11 cellular contexts compared by ENCODE assay signal in the genomic region with DNA sequence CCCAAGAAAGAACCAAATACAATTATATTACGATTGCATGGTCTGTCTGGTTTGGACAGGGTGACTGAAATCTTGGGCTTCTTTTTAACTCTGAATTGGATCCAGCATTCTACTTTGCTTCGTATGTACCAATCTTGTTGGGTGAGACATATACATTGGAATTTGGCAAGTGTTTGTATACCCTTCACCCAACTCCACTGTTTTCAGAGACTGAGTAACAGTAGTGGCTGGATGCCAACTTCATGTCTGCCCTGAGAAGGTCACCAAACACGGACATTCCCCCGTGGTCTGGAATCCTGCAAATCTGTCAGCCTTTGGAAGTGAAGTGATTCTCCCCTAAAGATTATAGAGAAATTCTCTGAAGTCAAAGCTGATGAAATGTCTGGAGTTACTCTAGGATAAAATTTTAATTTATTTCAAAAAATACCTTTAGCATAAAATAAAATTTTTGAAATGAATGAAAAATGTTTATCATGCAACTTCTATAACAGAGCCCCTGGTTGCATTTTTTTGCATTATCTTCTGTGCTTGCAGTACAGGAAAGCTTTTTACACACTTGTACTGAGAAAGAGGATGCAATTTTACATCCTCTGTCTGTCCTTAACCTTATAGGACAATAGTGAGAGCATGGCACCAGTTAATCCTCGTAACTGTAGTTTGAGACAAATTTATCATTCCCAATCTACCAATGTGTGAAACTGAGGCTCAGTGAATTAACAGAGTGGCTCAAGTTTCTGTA.
DNase-seq lines count a peak whose midpoint lies in the region; ATAC-seq and TF ChIP-seq lines count a peak whose summit lies in the region.
"Had no signal": no experiment of that assay in that cellular context is flagged by ENCODE, and none has a peak within 500 bp of the region (broad histone marks: within the 10 kb centered on the region; RNA-seq: fewer than 3 reads in every experiment).

No MANE protein-coding gene starts in this region.

- WGBS in heart left ventricle, 4 donors = 44 to 53% (median 48%) methylated on average over 5 of the region's 5 CpGs

- intact Hi-C loops in heart left ventricle (cut with DNase I) = no loop called here
- intact Hi-C loops in left ventricle myocardium inferior (cut with micrococcal nuclease) = no loop called here
- intact Hi-C loops in A673 (cut with micrococcal nuclease; ENCODE audit: unreplicated experiment) = no loop called here

- CTCF ChIA-PET in A673 (lab: Charles Lee) = no interaction called here

- peak overlapping the region in 8 of 12 donors; percentile 5 to 76 (median 40) for H3K27ac ChIP-seq in heart left ventricle
- H3K27ac ChIP-seq in right atrium auricular region = peak overlapping the region in 1 of 2 donors; percentile 2
- H3K27ac ChIP-seq in left ventricle myocardium inferior (replicated peaks) = peak overlapping the region; percentile 12
- no peak overlapping the region for H3K27ac ChIP-seq in A673 (ENCODE audit: low read depth, low read length, poor library complexity, severe bottlenecking)
- H3K27ac ChIP-seq: thyroid gland had no signal

- no peaks in the 10 kb centered on the region for H3K9me3 ChIP-seq in heart left ventricle
- H3K9me3 ChIP-seq in right atrium auricular region = no peaks in the 10 kb centered on the region
- H3K9me3 ChIP-seq in left ventricle myocardium inferior (replicated peaks) = no peaks in the 10 kb centered on the region
- no peaks in the 10 kb centered on the region for H3K9me3 ChIP-seq in A673 (ENCODE audit: low read depth, low read length, poor library complexity, severe bottlenecking)
- H3K9me3 ChIP-seq: thyroid gland had no signal

- H3K36me3 ChIP-seq in heart left ventricle (peaks cover 0 to 15% (median 0%) of the 10 kb centered on the region in 9 donors), right atrium auricular region (no peaks in the 10 kb centered on the region), left ventricle myocardium inferior (no peaks in the 10 kb centered on the region), A673 (ENCODE audit: insufficient read depth, low read length, poor library complexity, severe bottlenecking) (no peaks in the 10 kb centered on the region)
- H3K36me3 ChIP-seq: thyroid gland had no signal

- ATAC-seq in heart left ventricle = peak; percentile 35 to 82 (median 66)

- H3K4me3 ChIP-seq in heart left ventricle (no peak overlapping the region), right atrium auricular region (no peak overlapping the region), left ventricle myocardium inferior (no peak overlapping the region), A673 (ENCODE audit: low read depth, low read length, poor library complexity, severe bottlenecking) (no peak overlapping the region)
- H3K4me3 ChIP-seq: thyroid gland had no signal

- no TSS peak for BruUV-seq in A673 (replicated peaks; lab: Mats Ljungman, UMichigan)

- no peak for TF ChIP-seq POLR2A in heart left ventricle (IDR thresholded peaks at IDR 0.05)

- H3K27me3 ChIP-seq in heart left ventricle (no peaks in the 10 kb centered on the region), right atrium auricular region (no peaks in the 10 kb centered on the region), left ventricle myocardium inferior (ENCODE audit: low read depth) (no peaks in the 10 kb centered on the region), A673 (replicated peaks; ENCODE audit: insufficient read depth, low read depth, low read length, poor library complexity) (no peaks in the 10 kb centered on the region)
- H3K27me3 ChIP-seq: thyroid gland had no signal

- POLR2A ChIA-PET in A673 (lab: Charles Lee; ENCODE audit: low non-redundant PET) = no interaction called here

- TF ChIP-seq CTCF in heart left ventricle (IDR thresholded peaks at IDR 0.05) (no peak), right atrium auricular region (IDR thresholded peaks at IDR 0.05) (no peak), left ventricle myocardium inferior (IDR thresholded peaks at IDR 0.05; ENCODE audit: borderline replicate concordance) (no peak), A673 (conservative IDR thresholded peaks at IDR 0.05; ENCODE audit: low read depth, low read length) (no peak)

- H3K4me1 ChIP-seq in heart left ventricle (peaks cover 0 to 47% (median 29%) of the 10 kb centered on the region in 12 donors), right atrium auricular region (peaks cover 0 to 17% of the 10 kb centered on the region in 2 donors), left ventricle myocardium inferior (peaks cover 48% of the 10 kb centered on the region), A673 (ENCODE audit: insufficient read depth, low read length, poor library complexity, severe bottlenecking) (peaks cover 4% of the 10 kb centered on the region)

- DNase-seq in heart left ventricle = no peak
- no peak for DNase-seq in right atrium auricular region (ENCODE audit: low spot score)
- peak; percentile 96 for DNase-seq in amniotic epithelial cell (ENCODE audit: low read depth)
- DNase-seq in left ventricle myocardium inferior = no peak
- no peak for DNase-seq in OCI-M2 (lab: John Stamatoyannopoulos, UW; ENCODE audit: unreplicated experiment)
- no peak for DNase-seq in iPS-NIHi7 (ENCODE audit: extremely low spot score)
- DNase-seq in A673 (ENCODE audit: low spot score) = no peak
- no peak for DNase-seq in GDM1 (lab: John Stamatoyannopoulos, UW)
- DNase-seq: NCI-H1694; stimulated activated CD4-positive, alpha-beta T cell treated with anti-CD3 and anti-CD28 coated beads, Interleukin-2, amount 100 ng/mL, for 48 hours had no signal
